In genomic region chr4:3252831-3253641, GRCh38 we compare ENCODE assay signal across 1 cellular context.
TF ChIP-seq lines count a peak whose summit lies in the region.

No MANE protein-coding gene starts in this region.

TF ChIP-seq in IMR-90, 13 proteins besides CTCF, POLR2A, EP300 and RAD21 (continued from another document):
- TF ChIP-seq RCOR1 (IDR thresholded peaks at IDR 0.05; ENCODE audit: insufficient replicate concordance, low read length) = no peak
- TF ChIP-seq BHLHE40 (IDR thresholded peaks at IDR 0.05; ENCODE audit: low read depth, low read length) = no peak
- no peak for TF ChIP-seq FOS (IDR thresholded peaks at IDR 0.05; ENCODE audit: low read depth, low read length)
- TF ChIP-seq MAZ (IDR thresholded peaks at IDR 0.05; ENCODE audit: borderline replicate concordance, low read depth, low read length) = no peak
- no peak for TF ChIP-seq RFX5 (IDR thresholded peaks at IDR 0.05; ENCODE audit: low read depth, low read length)
- no peak for TF ChIP-seq ELK1 (IDR thresholded peaks at IDR 0.05; ENCODE audit: borderline replicate concordance, low read depth, low read length)
- TF ChIP-seq CHD1 (IDR thresholded peaks at IDR 0.05; ENCODE audit: low read depth, low read length) = no peak
